In the genomic region with DNA sequence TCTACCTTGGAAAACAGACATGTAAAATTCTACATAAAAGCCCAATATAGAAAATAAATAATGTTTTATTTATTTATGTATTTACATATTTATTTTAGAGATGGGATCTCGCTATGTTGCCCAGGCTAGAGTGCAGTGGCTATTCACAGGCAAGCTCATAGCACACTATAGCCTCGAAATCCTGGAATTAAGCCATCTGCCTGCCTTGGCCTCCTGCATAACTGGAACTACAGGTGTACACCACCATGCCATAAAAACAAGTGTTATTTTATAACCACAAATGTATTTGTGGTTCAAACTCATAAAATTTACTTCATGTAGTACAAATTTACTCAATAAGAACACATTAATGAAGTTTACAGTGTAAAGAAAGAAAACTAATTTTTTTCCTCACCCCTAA, we compare ENCODE assay signal across 20 cellular contexts.
"Had no signal": no experiment of that assay in that cellular context is flagged by ENCODE, and none has a peak within 500 bp of the region (broad histone marks: within the 10 kb centered on the region; RNA-seq: fewer than 3 reads in every experiment).

No MANE protein-coding gene starts in this region.

- H3K36me3 ChIP-seq: adrenal gland, MG63, SJCRH30 had no signal

- H3K9me2 ChIP-seq: SK-N-SH had no signal

- ATAC-seq: activated CD8-positive, alpha-beta T cell treated with anti-CD3 and anti-CD28 coated beads, Interleukin-2, amount 10 ng/mL, durations not matched to agents 7 days and 5 days had no signal

- DNase-seq: activated CD4-positive, alpha-beta T cell treated with anti-CD3 and anti-CD28 coated beads, Interleukin-2, amount 10 ng/mL, durations not matched to agents 7 days and 5 days; activated CD4-positive, alpha-beta T cell treated with anti-CD3 and anti-CD28 coated beads, Interleukin-2, amount 50 U/mL, for 48 hours; activated CD8-positive, alpha-beta T cell treated with anti-CD3 and anti-CD28 coated beads, Interleukin-2, amount 10 ng/mL, durations not matched to agents 7 days and 5 days; activated gamma-delta T cell; activated naive CD4-positive, alpha-beta T cell treated with Interleukin-2 at 50 U/mL for 16 hours; activated naive CD8-positive, alpha-beta T cell treated with anti-CD3 and anti-CD28 coated beads, Interleukin-2, amount 10 ng/mL, durations not matched to agents 7 days and 5 days; activated T-cell treated with anti-CD3 and anti-CD28 coated beads, Interleukin-2, amount 50 U/mL, for 24 hours; adrenal gland; Karpas-422; KBM-7; NCI-H1048; NCI-H1436 treated with DMSO at 0.1 percent for 48 hours; NCI-H1694 treated with DMSO at 0.1 percent for 48 hours; NCI-H2029; NCI-H345; NCI-H524 treated with DMSO at 0.1 percent for 48 hours; Right ventricle myocardium superior; SK-N-SH had no signal

- H3K4me2 ChIP-seq: SK-N-SH had no signal

- H3K4me3 ChIP-seq: adrenal gland, MG63, SJCRH30 had no signal

- H3K27me3 ChIP-seq: adrenal gland, MG63, SJCRH30 had no signal

- H3K9me3 ChIP-seq: adrenal gland, MG63, SJCRH30, SK-N-SH had no signal

- H3K9ac ChIP-seq: SK-N-SH had no signal

- H3K27ac ChIP-seq: adrenal gland, SJCRH30 had no signal
